8 cellular contexts compared by ENCODE assay signal in genomic region chr16:2838928-2839327, GRCh38. TPM values are rescaled to one million over a fixed set of nuclear protein-coding genes. Genes with fewer than 3 reads are reported as not detected.
DNase-seq lines count a peak whose midpoint lies in the region; ATAC-seq, FAIRE-seq and TF ChIP-seq lines count a peak whose summit lies in the region.

No MANE protein-coding gene starts in this region.

- H3K9me2 ChIP-seq in GM23248 (ENCODE audit: insufficient read depth) = no peaks in the 10 kb centered on the region

- TF ChIP-seq POLR2A in Peyer's patch (IDR thresholded peaks at IDR 0.05) = no peak

- no peak overlapping the region for H3K27ac ChIP-seq in GM23248
- H3K27ac ChIP-seq in Peyer's patch = no peak overlapping the region

- H2AFZ ChIP-seq in GM23248 = no peak overlapping the region

- H3K4me2 ChIP-seq in GM23248 (ENCODE audit: unreplicated experiment) = no peak overlapping the region

- H3K79me2 ChIP-seq in GM23248 (ENCODE audit: insufficient read depth) = no peaks in the 10 kb centered on the region

- H3K27me3 ChIP-seq in BJ (ENCODE audit: control insufficient read depth, insufficient read depth, low read length) (peaks cover 4% of the 10 kb centered on the region), GM23248 (replicated peaks; ENCODE audit: insufficient read depth) (no peaks in the 10 kb centered on the region), Peyer's patch (no peaks in the 10 kb centered on the region)

- no peak for ATAC-seq in GM21723 (IDR thresholded peaks at IDR 0.05; ENCODE audit: unreplicated experiment)

- H3K27me3 Mint-ChIP-seq in osteocyte (ENCODE audit: unreplicated experiment) = no peaks in the 10 kb centered on the region

- WGBS in GM23248 (ENCODE audit: low coverage in 1 of 2, low lambda C conversion rate in 2 of 2, missing lambda C conversion rate in 2 of 2), 2 experiments = 2 to 6% methylated on average over 12 of the region's 12 CpGs

- peaks cover 14% of the 10 kb centered on the region for H3K4me1 Mint-ChIP-seq in osteocyte (ENCODE audit: unreplicated experiment)

- H3F3A ChIP-seq in GM23248 (ENCODE audit: insufficient read depth) = peaks cover 22% of the 10 kb centered on the region

- POLR2A ChIA-PET in BJ (lab: Charles Lee) = no interaction called here

- peaks cover 6% of the 10 kb centered on the region for H3K4me1 ChIP-seq in GM23248 (ENCODE audit: insufficient read depth)
- H3K4me1 ChIP-seq in Peyer's patch = peaks cover 0 to 16% (median 9%) of the 10 kb centered on the region in 4 donors

- TF ChIP-seq CTCF in BJ (IDR thresholded peaks at IDR 0.05; ENCODE audit: insufficient read depth, low read depth, low read length) (peak; percentile 97), Peyer's patch (IDR thresholded peaks at IDR 0.05) (peak in 4 of 6 experiments; percentile 51 to 80 (median 74)), osteocyte (IDR thresholded peaks at IDR 0.05) (peak; percentile 74)

- no peak overlapping the region for H3K4me3 ChIP-seq in BJ (ENCODE audit: low read depth, low read length)
- H3K4me3 ChIP-seq in GM23248 = no peak overlapping the region
- H3K4me3 ChIP-seq in Peyer's patch = no peak overlapping the region

- no peak overlapping the region for H3K27ac Mint-ChIP-seq in osteocyte (ENCODE audit: unreplicated experiment)

- H3K9me3 Mint-ChIP-seq in osteocyte (ENCODE audit: unreplicated experiment) = no peaks in the 10 kb centered on the region

- no peaks in the 10 kb centered on the region for H4K20me1 ChIP-seq in GM23248 (ENCODE audit: insufficient read depth)

- CTCF ChIA-PET in BJ (lab: Yijun Ruan, JAX) = interaction anchor here (0.6 to 3.5 kb wide), 35 partner anchors 10 to 1100 kb away, joined by 3 to 201 read pairs (median 4); partner anchors contain the start of gene FLYWCH2

- in situ Hi-C loops in GM23248 (cut with MboI) = no loop called here

- H3K36me3 Mint-ChIP-seq in osteocyte (ENCODE audit: unreplicated experiment) = no peaks in the 10 kb centered on the region

- H3K36me3 ChIP-seq in BJ (ENCODE audit: control insufficient read depth, insufficient read depth, low read length) (no peaks in the 10 kb centered on the region), GM23248 (ENCODE audit: low read depth) (no peaks in the 10 kb centered on the region), Peyer's patch (no peaks in the 10 kb centered on the region)

- no peaks in the 10 kb centered on the region for H3K9me3 ChIP-seq in GM23248 (ENCODE audit: low read depth)
- no peaks in the 10 kb centered on the region for H3K9me3 ChIP-seq in Peyer's patch

- DNase-seq in BJ (ENCODE audit: low read depth) = no peak
- peak; percentile 94 for DNase-seq in GM23248
- DNase-seq in Peyer's patch = peak; percentile 24 to 75 (median 74)
- peak; percentile 81 for DNase-seq in activated effector memory CD4-positive, alpha-beta T cell treated with anti-CD3 and anti-CD28 coated beads, Interleukin-2, amount 50 U/mL, for 16 hours
- peak; percentile 70 to 89 for DNase-seq in frontal cortex (ENCODE audit: low spot score in 2 of 2)
- DNase-seq in osteocyte (ENCODE audit: extremely low spot score, unreplicated experiment) = no peak
- DNase-seq in cerebellar nuclear complex (lab: John Stamatoyannopoulos, UW) = no peak

- no peak overlapping the region for H3K9ac ChIP-seq in GM23248

- H3K4me3 Mint-ChIP-seq in osteocyte (ENCODE audit: unreplicated experiment) = no peak overlapping the region

- FAIRE-seq in frontal cortex (lab: Jason Lieb, UNC) = no peak

RNA-seq across cellular contexts. Expression of gene ZG16B, which starts 8.8 kb away (rescaled TPM):
- polyA plus RNA-seq in BJ (2011; rRNA removed) (0.10 TPM in 2 replicates), GM23248 (2016; fragmentation: Nextera tagmentation; extraction: Ambion mirVana) (not detected in 2 replicates)
- polyA minus RNA-seq in BJ (2011; rRNA and poly(A)+ RNA removed) = not detected in 2 replicates
- not detected in 2 replicates for total RNA-seq in GM23248 (2014; rRNA removed; shearing (Covaris generic))
- total RNA-seq in Peyer's patch (10 to 100 TPM in 1 of 4 donors, 1 to 10 TPM in 3; 2.5 to 13.0 (median 5.5) TPM), frontal cortex (not detected), osteocyte (not detected in 2 replicates)

RNA-seq across cellular contexts. Expression of gene PRSS22, which starts 19.0 kb away (rescaled TPM):
- polyA plus RNA-seq in BJ (2011; rRNA removed) = not detected in 2 replicates
- not detected in 2 replicates for polyA minus RNA-seq in BJ (2011; rRNA and poly(A)+ RNA removed)
- total RNA-seq in GM23248 (2014; rRNA removed; shearing (Covaris generic)) = not detected in 2 replicates
- polyA plus RNA-seq in GM23248 (2016; fragmentation: Nextera tagmentation; extraction: Ambion mirVana) = not detected in 2 replicates
- total RNA-seq in Peyer's patch = 1 to 10 TPM in 3 of 4 donors, not detected in 1; 1.4 to 1.9 (median 1.8) TPM
- not detected for total RNA-seq in frontal cortex
- not detected in 2 replicates for total RNA-seq in osteocyte

RNA-seq across cellular contexts. Expression of gene PRSS21, which starts 21.9 kb away (rescaled TPM):
- polyA plus RNA-seq in BJ (2011; rRNA removed) = 0.13 TPM in 1 of 2 replicates, not detected in the other
- polyA minus RNA-seq in BJ (2011; rRNA and poly(A)+ RNA removed) = 0.19 TPM in 1 of 2 replicates, not detected in the other
- not detected in 2 replicates for total RNA-seq in GM23248 (2014; rRNA removed; shearing (Covaris generic))
- not detected in 2 replicates for polyA plus RNA-seq in GM23248 (2016; fragmentation: Nextera tagmentation; extraction: Ambion mirVana)
- under 1 TPM in 1 of 4 donors, not detected in 3; 0.88 TPM for total RNA-seq in Peyer's patch
- not detected for total RNA-seq in frontal cortex
- total RNA-seq in osteocyte = not detected in 2 replicates

RNA-seq across cellular contexts. Expression of gene PRSS41, which starts 40.7 kb away (rescaled TPM):
- polyA plus RNA-seq in BJ (2011; rRNA removed) (not detected in 2 replicates), GM23248 (2016; fragmentation: Nextera tagmentation; extraction: Ambion mirVana) (not detected in 2 replicates)
- polyA minus RNA-seq in BJ (2011; rRNA and poly(A)+ RNA removed) = not detected in 2 replicates
- not detected in 2 replicates for total RNA-seq in GM23248 (2014; rRNA removed; shearing (Covaris generic))
- total RNA-seq in Peyer's patch (not detected), frontal cortex (not detected), osteocyte (not detected in 2 replicates)

RNA-seq across cellular contexts. Expression of gene FLYWCH2, which starts 44.1 kb away (rescaled TPM):
- polyA plus RNA-seq in BJ (2011; rRNA removed) (25.6 and 39.9 TPM in 2 replicates), GM23248 (2016; fragmentation: Nextera tagmentation; extraction: Ambion mirVana) (48.6 and 53.6 TPM in 2 replicates)
- polyA minus RNA-seq in BJ (2011; rRNA and poly(A)+ RNA removed) = 5.3 and 6.4 TPM in 2 replicates
- total RNA-seq in GM23248 (2014; rRNA removed; shearing (Covaris generic)) = 60.3 and 112 TPM in 2 replicates
- total RNA-seq in Peyer's patch (10 to 100 TPM; 40.8 to 61.3 (median 53.1) TPM), frontal cortex (46.5 TPM), osteocyte (49.6 and 54.0 TPM in 2 replicates)

Comparison
In these comparisons a context has a peak if more than half of its experiments do, and no peak if none do; other contexts are left out.
1. DNase-seq: peak in GM23248 (single experiment), Peyer's patch (3 of 3), activated effector memory CD4-positive, alpha-beta T cell treated with anti-CD3 and anti-CD28 coated beads, Interleukin-2, amount 50 U/mL, for 16 hours (single experiment) and frontal cortex (2 of 2); none in BJ (single experiment), osteocyte (single experiment) and cerebellar nuclear complex (0 of 2).
2. Peak in every context shown above with its lines, with median percentiles within 50 percentile points of each other: CTCF ChIP-seq.